8 cellular contexts compared by ENCODE assay signal in genomic region chr9:113578877-113579269, GRCh38.
A peak's percentile ranks its signal among the peaks of the same experiment; 100 is the strongest.
DNase-seq lines count a peak whose midpoint lies in the region; ATAC-seq, FAIRE-seq and TF ChIP-seq lines count a peak whose summit lies in the region.

No MANE protein-coding gene starts in this region.

- H3K4me1 ChIP-seq in A549 (peaks cover 46% of the 10 kb centered on the region), left ventricle myocardium inferior (peaks cover 98% of the 10 kb centered on the region)

- H3K9me3 ChIP-seq in A549 (no peaks in the 10 kb centered on the region), left ventricle myocardium inferior (replicated peaks) (no peaks in the 10 kb centered on the region)

- TF ChIP-seq EP300 in A549 (IDR thresholded peaks at IDR 0.05) = no peak

- POLR2A ChIA-PET in A549 (lab: Yijun Ruan, JAX) = interaction anchor here (1.0 to 1.2 kb wide), 2 partner anchors 15 to 133 kb away, joined by 3 to 7 read pairs; no protein-coding TSS in a partner anchor

- H3K4me3 ChIP-seq in A549 (no peak overlapping the region), left ventricle myocardium inferior (no peak overlapping the region)

- peak; percentile 28 for FAIRE-seq in A549 (lab: Jason Lieb, UNC)

- 13% methylated on average over 5 of the region's 5 CpGs for WGBS in A549 (ENCODE audit: missing lambda C conversion rate)

- peak overlapping the region; percentile 36 to 82; a peak in 5 of 6 replicates for H3K27ac ChIP-seq in A549
- peak overlapping the region; percentile 94 for H3K27ac ChIP-seq in left ventricle myocardium inferior (replicated peaks)

- no peaks in the 10 kb centered on the region for H3K27me3 ChIP-seq in left ventricle myocardium inferior (ENCODE audit: low read depth)

- peaks cover 7% of the 10 kb centered on the region for H3K36me3 ChIP-seq in left ventricle myocardium inferior

- TF ChIP-seq CTCF in A549 (IDR thresholded peaks at IDR 0.05) (no peak), left ventricle myocardium inferior (IDR thresholded peaks at IDR 0.05; ENCODE audit: borderline replicate concordance) (no peak)

- H3K4me2 ChIP-seq in A549 = peak overlapping the region; percentile 35

- peak; percentile 75 to 80 for ATAC-seq in A549
- ATAC-seq in GM19023 (IDR thresholded peaks at IDR 0.05; ENCODE audit: unreplicated experiment) = peak; percentile 54
- peak; percentile 55 for ATAC-seq in HG03159 (IDR thresholded peaks at IDR 0.05; ENCODE audit: unreplicated experiment)

- no peak for TF ChIP-seq POLR2A in A549 (IDR thresholded peaks at IDR 0.05; ENCODE audit: low read length)

- DNase-seq in A549 (ENCODE audit: low read depth in 1 of 2, low spot score in 1 of 2) = peak; percentile 65 to 78
- DNase-seq in SHP77 (lab: John Stamatoyannopoulos, UW) = peak; percentile 52 to 69
- DNase-seq in activated effector memory CD4-positive, alpha-beta T cell treated with anti-CD3 and anti-CD28 coated beads, Interleukin-2, amount 50 U/mL, for 16 hours = peak; percentile 93
- DNase-seq in left ventricle myocardium inferior = peak; percentile 43
- peak; percentile 65 to 83 for DNase-seq in stimulated activated CD4-positive, alpha-beta T cell treated with anti-CD3 and anti-CD28 coated beads, Interleukin-4, amount 100 ng/mL, for 4 hours
- DNase-seq in mesenteric fat pad (ENCODE audit: low spot score) = no peak

- no peak for TF ChIP-seq RAD21 in A549 (conservative IDR thresholded peaks at IDR 0.05 in 1 of 2, IDR thresholded peaks at IDR 0.05 in 1 of 2)

- intact Hi-C loops in left ventricle myocardium inferior (cut with micrococcal nuclease) = loop anchor here (10.0 kb wide), 1 partner anchor 54 kb away; no protein-coding TSS in a partner anchor

- CTCF ChIA-PET in A549 (lab: Yijun Ruan, JAX) = interaction anchor here (0.8 to 31.8 kb wide), 8 partner anchors 10 to 171 kb away, joined by 3 to 1349 read pairs (median 3); no protein-coding TSS in a partner anchor

TF ChIP-seq in A549, 52 proteins besides CTCF, POLR2A, EP300 and RAD21:
- TF ChIP-seq FOSL2 (IDR thresholded peaks at IDR 0.05) (peak; percentile 30; the same call in 1 of the 2 replicates), FOSL2 (CRISPR knock-in tag; IDR thresholded peaks at IDR 0.05) (peak; percentile 43; the same call in 1 of the 2 replicates), HOXB13 (CRISPR knock-in tag; IDR thresholded peaks at IDR 0.05; ENCODE audit: low read depth) (no peak)
